Comparison of ENCODE assay signal across 16 cellular contexts in the genomic region with DNA sequence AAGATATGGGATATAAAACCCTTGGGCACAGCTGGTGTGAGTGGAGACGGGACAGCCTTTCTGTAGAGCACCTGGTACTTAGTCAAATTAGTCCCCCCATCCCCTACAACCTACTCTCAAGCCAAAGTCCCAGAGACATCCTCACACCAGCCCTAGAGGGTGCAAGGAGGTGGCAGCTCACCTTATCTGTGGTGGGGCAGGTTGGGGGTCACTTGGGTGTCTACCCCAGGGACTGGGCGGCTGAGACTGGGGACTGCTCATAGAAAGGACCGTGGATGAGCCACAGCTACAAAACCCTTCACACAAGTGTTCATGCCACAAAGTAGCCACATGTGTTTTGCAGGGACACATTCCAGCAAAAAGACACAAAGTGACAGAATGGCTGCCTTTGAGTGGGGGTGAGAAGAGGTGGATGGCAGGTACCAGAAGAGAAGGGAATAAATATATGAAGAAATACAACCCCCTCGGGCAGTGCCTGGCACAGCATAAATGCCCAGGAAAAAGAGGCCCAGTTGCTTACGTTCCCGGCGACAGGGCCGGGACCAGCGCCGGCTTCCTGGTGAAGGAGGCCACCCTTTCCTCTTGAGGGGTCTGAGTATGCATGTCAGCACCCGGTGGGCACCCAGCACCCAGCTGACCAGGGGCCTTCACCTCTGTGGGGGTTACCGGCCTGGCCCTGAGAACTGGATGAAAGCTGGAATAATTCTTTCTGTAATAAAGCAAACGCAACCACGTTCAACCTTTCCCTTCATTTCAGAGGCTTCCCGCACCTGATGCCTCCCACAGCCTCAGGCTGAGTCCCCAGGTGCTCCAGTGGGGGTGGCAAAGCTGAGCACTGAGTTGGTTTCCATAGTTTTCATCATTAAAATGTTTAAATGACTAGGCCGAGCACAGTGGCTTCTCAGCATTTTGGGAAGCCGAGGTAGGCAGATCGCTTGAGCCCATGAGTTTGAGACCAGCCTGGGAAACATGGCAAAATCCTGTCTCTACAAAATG.
"Had no signal": no experiment of that assay in that cellular context is flagged by ENCODE, and none has a peak within 500 bp of the region (broad histone marks: within the 10 kb centered on the region; RNA-seq: fewer than 3 reads in every experiment).

No MANE protein-coding gene starts in this region.

- ATAC-seq: K562, SK-N-SH treated with all-trans-retinoic acid at 6 μM for 48 hours had no signal

- H3K4me1 ChIP-seq: SJCRH30 had no signal

- H3K9ac ChIP-seq: KMS-11 had no signal

- H3K36me3 ChIP-seq: SJCRH30 had no signal

- H3K4me2 ChIP-seq: KMS-11 had no signal

- H3K27me3 ChIP-seq: SJCRH30 had no signal

- DNase-seq: Kasumi-1, MM.1S, NCI-H1092 treated with DMSO at 0.1 percent for 48 hours, NCI-H1436, NCI-H187, NCI-H2029, NCI-H2227 treated with DMSO at 0.1 percent for 48 hours, NCI-H524, NCI-H69, NCI-H774, RPMI8226, SHP77, SJCRH30 had no signal

- H3K27ac ChIP-seq: KMS-11, SJCRH30 had no signal

- H3K4me3 ChIP-seq: K562, SJCRH30 had no signal

- H3K9me3 ChIP-seq: SJCRH30 had no signal
